1 cellular context compared by ENCODE assay signal in the genomic region with DNA sequence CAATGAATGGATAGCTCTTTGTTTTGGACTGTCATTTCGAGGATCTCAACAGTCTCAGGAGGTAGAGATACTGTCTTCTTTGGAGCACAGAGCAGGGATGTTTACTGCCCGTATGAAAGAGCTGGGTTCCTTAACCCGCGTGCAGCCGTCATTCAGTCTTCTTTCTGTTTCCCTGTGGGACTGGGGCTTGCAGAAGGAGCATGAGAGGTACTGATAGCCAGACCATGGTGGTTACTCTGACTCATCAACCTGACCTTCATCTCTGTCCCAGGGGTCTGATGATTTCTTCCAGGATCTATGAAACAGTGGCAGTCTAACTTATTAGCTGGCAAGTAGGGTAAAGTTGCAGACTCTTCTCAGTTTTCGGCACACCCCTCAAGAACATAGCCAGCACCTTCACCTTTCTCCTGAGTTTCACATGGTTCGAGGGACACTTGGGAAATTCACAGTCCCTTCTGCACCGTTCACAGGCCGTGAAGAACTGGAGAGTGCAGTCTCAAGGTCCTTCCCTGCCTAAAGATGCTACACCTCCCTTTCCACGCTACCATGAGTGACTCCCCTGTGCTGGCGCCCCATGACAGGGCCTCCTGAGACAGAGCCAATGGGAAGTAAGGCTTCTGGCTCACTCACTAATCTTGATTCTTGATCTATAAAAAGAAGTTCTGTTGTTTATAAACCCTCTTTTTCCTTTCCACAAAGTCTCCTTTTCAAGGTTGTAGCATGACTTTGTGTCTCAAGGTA.
TF ChIP-seq lines count a peak whose summit lies in the region.

No MANE protein-coding gene starts in this region.

TF ChIP-seq in GM23338, 12 proteins besides CTCF, POLR2A, EP300 and RAD21 (continued from another document):
- TF ChIP-seq, protein P1, sequence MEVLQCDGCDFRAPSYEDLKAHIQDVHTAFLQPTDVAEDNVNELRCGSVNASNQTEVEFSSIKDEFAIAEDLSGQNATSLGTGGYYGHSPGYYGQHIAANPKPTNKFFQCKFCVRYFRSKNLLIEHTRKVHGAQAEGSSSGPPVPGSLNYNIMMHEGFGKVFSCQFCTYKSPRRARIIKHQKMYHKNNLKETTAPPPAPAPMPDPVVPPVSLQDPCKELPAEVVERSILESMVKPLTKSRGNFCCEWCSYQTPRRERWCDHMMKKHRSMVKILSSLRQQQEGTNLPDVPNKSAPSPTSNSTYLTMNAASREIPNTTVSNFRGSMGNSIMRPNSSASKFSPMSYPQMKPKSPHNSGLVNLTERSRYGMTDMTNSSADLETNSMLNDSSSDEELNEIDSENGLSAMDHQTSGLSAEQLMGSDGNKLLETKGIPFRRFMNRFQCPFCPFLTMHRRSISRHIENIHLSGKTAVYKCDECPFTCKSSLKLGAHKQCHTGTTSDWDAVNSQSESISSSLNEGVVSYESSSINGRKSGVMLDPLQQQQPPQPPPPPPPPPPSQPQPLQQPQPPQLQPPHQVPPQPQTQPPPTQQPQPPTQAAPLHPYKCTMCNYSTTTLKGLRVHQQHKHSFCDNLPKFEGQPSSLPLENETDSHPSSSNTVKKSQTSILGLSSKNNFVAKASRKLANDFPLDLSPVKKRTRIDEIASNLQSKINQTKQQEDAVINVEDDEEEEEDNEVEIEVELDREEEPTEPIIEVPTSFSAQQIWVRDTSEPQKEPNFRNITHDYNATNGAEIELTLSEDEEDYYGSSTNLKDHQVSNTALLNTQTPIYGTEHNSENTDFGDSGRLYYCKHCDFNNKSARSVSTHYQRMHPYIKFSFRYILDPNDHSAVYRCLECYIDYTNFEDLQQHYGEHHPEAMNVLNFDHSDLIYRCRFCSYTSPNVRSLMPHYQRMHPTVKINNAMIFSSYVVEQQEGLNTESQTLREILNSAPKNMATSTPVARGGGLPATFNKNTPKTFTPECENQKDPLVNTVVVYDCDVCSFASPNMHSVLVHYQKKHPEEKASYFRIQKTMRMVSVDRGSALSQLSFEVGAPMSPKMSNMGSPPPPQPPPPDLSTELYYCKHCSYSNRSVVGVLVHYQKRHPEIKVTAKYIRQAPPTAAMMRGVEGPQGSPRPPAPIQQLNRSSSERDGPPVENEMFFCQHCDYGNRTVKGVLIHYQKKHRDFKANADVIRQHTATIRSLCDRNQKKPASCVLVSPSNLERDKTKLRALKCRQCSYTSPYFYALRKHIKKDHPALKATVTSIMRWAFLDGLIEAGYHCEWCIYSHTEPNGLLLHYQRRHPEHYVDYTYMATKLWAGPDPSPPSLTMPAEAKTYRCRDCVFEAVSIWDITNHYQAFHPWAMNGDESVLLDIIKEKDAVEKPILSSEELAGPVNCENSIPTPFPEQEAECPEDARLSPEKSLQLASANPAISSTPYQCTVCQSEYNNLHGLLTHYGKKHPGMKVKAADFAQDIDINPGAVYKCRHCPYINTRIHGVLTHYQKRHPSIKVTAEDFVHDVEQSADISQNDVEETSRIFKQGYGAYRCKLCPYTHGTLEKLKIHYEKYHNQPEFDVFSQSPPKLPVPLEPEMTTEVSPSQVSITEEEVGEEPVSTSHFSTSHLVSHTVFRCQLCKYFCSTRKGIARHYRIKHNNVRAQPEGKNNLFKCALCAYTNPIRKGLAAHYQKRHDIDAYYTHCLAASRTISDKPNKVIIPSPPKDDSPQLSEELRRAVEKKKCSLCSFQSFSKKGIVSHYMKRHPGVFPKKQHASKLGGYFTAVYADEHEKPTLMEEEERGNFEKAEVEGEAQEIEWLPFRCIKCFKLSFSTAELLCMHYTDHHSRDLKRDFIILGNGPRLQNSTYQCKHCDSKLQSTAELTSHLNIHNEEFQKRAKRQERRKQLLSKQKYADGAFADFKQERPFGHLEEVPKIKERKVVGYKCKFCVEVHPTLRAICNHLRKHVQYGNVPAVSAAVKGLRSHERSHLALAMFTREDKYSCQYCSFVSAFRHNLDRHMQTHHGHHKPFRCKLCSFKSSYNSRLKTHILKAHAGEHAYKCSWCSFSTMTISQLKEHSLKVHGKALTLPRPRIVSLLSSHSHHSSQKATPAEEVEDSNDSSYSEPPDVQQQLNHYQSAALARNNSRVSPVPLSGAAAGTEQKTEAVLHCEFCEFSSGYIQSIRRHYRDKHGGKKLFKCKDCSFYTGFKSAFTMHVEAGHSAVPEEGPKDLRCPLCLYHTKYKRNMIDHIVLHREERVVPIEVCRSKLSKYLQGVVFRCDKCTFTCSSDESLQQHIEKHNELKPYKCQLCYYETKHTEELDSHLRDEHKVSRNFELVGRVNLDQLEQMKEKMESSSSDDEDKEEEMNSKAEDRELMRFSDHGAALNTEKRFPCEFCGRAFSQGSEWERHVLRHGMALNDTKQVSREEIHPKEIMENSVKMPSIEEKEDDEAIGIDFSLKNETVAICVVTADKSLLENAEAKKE (CRISPR knock-in tag; IDR thresholded peaks at IDR 0.05): no peak
- no peak for TF ChIP-seq EZH2phosphoT487 (IDR thresholded peaks at IDR 0.05; ENCODE audit: unreplicated experiment)
